In the genomic region with DNA sequence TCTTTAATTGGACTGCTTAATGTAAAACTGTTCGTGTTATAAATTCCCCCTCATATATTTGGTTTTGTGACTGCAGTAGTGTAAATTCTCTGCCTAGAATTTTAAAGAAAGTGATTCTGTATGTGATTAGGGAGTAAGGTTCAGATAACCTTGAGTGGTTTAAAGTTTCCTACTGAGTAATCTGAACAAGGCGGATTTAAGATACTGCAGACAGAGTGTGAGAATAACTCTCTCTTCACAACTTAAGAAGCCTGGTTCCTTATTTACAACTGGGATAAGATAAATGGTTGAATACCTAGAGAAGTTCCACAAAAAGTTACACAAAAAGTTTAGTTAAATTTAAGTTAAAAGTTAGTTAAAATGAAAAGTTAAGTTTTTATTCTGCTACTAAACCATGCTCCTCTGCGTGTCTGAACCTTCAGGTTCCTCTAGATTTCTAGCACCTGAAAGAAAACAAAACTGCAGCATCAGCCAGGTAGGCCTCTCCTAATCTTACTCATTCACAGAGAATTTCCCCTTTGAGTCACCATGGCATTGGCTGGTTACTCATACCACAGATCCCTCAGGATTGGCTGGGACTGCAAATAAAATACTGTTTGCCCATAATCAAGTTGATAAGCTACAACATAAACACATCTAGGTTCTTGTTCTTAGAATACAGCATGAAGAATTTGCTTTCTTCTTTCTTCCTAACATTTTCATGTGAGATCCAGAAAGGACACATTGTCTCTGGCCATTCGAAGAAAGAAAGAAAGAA, we compare ENCODE assay signal across 12 cellular contexts. TPM values are rescaled to one million over a fixed set of nuclear protein-coding genes. Genes with fewer than 3 reads are reported as not detected.
DNase-seq lines count a peak whose midpoint lies in the region; ATAC-seq and TF ChIP-seq lines count a peak whose summit lies in the region.
"Had no signal": no experiment of that assay in that cellular context is flagged by ENCODE, and none has a peak within 500 bp of the region (broad histone marks: within the 10 kb centered on the region; RNA-seq: fewer than 3 reads in every experiment).

A gene (plus strand): TSS at position 614 of the 757 bp plus-strand sequence. CDS start 187 bp downstream, outside the sequence.

- H3K36me3 Mint-ChIP-seq in activated CD4-positive, alpha-beta T cell treated with anti-CD3 and anti-CD28 coated beads, Interleukin-2, amount 10 ng/mL, durations not matched to agents 7 days and 5 days (ENCODE audit: low read depth): no peaks in the 10 kb centered on the region

- TF ChIP-seq POLR2A in Peyer's patch (IDR thresholded peaks at IDR 0.05): peak; percentile 58 to 80

- peak within 1 kb of the TSS; percentile 50 for H2AFZ ChIP-seq in GM23248

- H3K36me3 ChIP-seq in GM23248 (ENCODE audit: low read depth) (no peaks in the 10 kb centered on the region), Peyer's patch (no peaks in the 10 kb centered on the region), skeletal muscle satellite cell (ENCODE audit: insufficient read depth, low read length) (no peaks in the 10 kb centered on the region)
- H3K36me3 ChIP-seq: gastroesophageal sphincter had no signal

- H3K4me1 ChIP-seq in GM23248 (ENCODE audit: insufficient read depth) (peaks cover 13% of the 10 kb centered on the region), Peyer's patch (no peaks in the 10 kb centered on the region), foreskin keratinocyte (peaks cover 11% of the 10 kb centered on the region), skeletal muscle satellite cell (ENCODE audit: control insufficient read depth, insufficient read depth, low read length) (peaks cover 10% of the 10 kb centered on the region)
- H3K4me1 ChIP-seq: gastroesophageal sphincter had no signal

- peak within 1 kb of the TSS; percentile 59 for H3K4me2 ChIP-seq in GM23248 (ENCODE audit: unreplicated experiment)
- peak within 1 kb of the TSS; percentile 38 for H3K4me2 ChIP-seq in skeletal muscle satellite cell (ENCODE audit: low read length)

- POLR2A ChIA-PET in activated CD4-positive, alpha-beta T cell treated with anti-CD3 and anti-CD28 coated beads, Interleukin-2, amount 10 ng/mL, durations not matched to agents 7 days and 5 days (lab: Charles Lee): no interaction called here

- no peaks in the 10 kb centered on the region for H3K4me1 Mint-ChIP-seq in activated CD4-positive, alpha-beta T cell treated with anti-CD3 and anti-CD28 coated beads, Interleukin-2, amount 10 ng/mL, durations not matched to agents 7 days and 5 days

- no peak within 1 kb of the TSS for H3K9ac ChIP-seq in GM23248
- no peak within 1 kb of the TSS for H3K9ac ChIP-seq in skeletal muscle satellite cell (ENCODE audit: low read depth, low read length)

- H3K27me3 Mint-ChIP-seq in activated CD4-positive, alpha-beta T cell treated with anti-CD3 and anti-CD28 coated beads, Interleukin-2, amount 10 ng/mL, durations not matched to agents 7 days and 5 days: peaks cover 6% of the 10 kb centered on the region

- H4K20me1 ChIP-seq in GM23248 (ENCODE audit: insufficient read depth): no peaks in the 10 kb centered on the region

- TF ChIP-seq CTCF in Peyer's patch (IDR thresholded peaks at IDR 0.05): no peak
- TF ChIP-seq CTCF in foreskin keratinocyte (conservative IDR thresholded peaks at IDR 0.05): no peak

- ATAC-seq in foreskin keratinocyte: peak; percentile 100
- ATAC-seq: gastroesophageal sphincter had no signal

- no peak within 1 kb of the TSS for H3K4me3 ChIP-seq in GM23248
- peak within 1 kb of the TSS in 2 of 4 donors; percentile 40 to 42 for H3K4me3 ChIP-seq in Peyer's patch
- H3K4me3 ChIP-seq in skeletal muscle satellite cell (ENCODE audit: low read length): no peak within 1 kb of the TSS
- H3K4me3 ChIP-seq: gastroesophageal sphincter had no signal

- H3K27ac ChIP-seq in GM23248 (0 out of 2 replicates have a peak within 1 kb of the TSS, but pooled peaks have one; percentile 2), Peyer's patch (peak within 1 kb of the TSS in 3 of 4 donors; percentile 53 to 80 (median 66)), foreskin keratinocyte (peak within 1 kb of the TSS; percentile 78)
- H3K27ac ChIP-seq: gastroesophageal sphincter had no signal

- no peaks in the 10 kb centered on the region for H3K79me2 ChIP-seq in GM23248 (ENCODE audit: insufficient read depth)

- CTCF ChIA-PET in activated CD4-positive, alpha-beta T cell treated with anti-CD3 and anti-CD28 coated beads, Interleukin-2, amount 10 ng/mL, durations not matched to agents 7 days and 5 days (lab: Charles Lee): interaction anchor here (1.0 kb wide), 1 partner anchor 10 kb away, joined by 3 read pairs; no protein-coding TSS in a partner anchor

- H3K4me3 Mint-ChIP-seq in activated CD4-positive, alpha-beta T cell treated with anti-CD3 and anti-CD28 coated beads, Interleukin-2, amount 10 ng/mL, durations not matched to agents 7 days and 5 days: no peak within 1 kb of the TSS

- H3K9me3 ChIP-seq in GM23248 (ENCODE audit: low read depth) (no peaks in the 10 kb centered on the region), Peyer's patch (no peaks in the 10 kb centered on the region), skeletal muscle satellite cell (replicated peaks; ENCODE audit: low read length) (no peaks in the 10 kb centered on the region)
- H3K9me3 ChIP-seq: gastroesophageal sphincter had no signal

- no peaks in the 10 kb centered on the region for H3K9me3 Mint-ChIP-seq in activated CD4-positive, alpha-beta T cell treated with anti-CD3 and anti-CD28 coated beads, Interleukin-2, amount 10 ng/mL, durations not matched to agents 7 days and 5 days
- H3K9me3 Mint-ChIP-seq: activated T-helper 2 cell treated with anti-CD3 and anti-CD28 coated beads, Interferon-gamma antibody, Interleukin-2, Interleukin-4, amounts not matched to agents 10 μg/mL and 5 μg/mL and 100 μg/mL, durations not matched to agents 14 hours and 24 hours and 36 hours had no signal

- no peaks in the 10 kb centered on the region for H3K9me2 ChIP-seq in GM23248 (ENCODE audit: insufficient read depth)

- no peaks in the 10 kb centered on the region for H3F3A ChIP-seq in GM23248 (ENCODE audit: insufficient read depth)

- in situ Hi-C loops in GM23248 (cut with MboI): no loop called here

- no peak within 1 kb of the TSS for H3K27ac Mint-ChIP-seq in activated CD4-positive, alpha-beta T cell treated with anti-CD3 and anti-CD28 coated beads, Interleukin-2, amount 10 ng/mL, durations not matched to agents 7 days and 5 days
- H3K27ac Mint-ChIP-seq: activated T-helper 2 cell treated with anti-CD3 and anti-CD28 coated beads, Interferon-gamma antibody, Interleukin-2, Interleukin-4, amounts not matched to agents 10 μg/mL and 5 μg/mL and 100 μg/mL, durations not matched to agents 14 hours and 24 hours and 36 hours had no signal

- DNase-seq in GM23248: peak; percentile 71
- peak in 1 of 3 donors; percentile 62 for DNase-seq in Peyer's patch
- peak; percentile 91 to 96 for DNase-seq in foreskin keratinocyte
- no peak for DNase-seq in activated T-cell treated with anti-CD3 and anti-CD28 coated beads, Interleukin-2, amount 50 U/mL, for 48 hours
- DNase-seq in NCI-H2171 treated with DMSO at 0.1 percent for 48 hours (lab: John Stamatoyannopoulos, UW): no peak
- DNase-seq in NCI-H1694 (lab: John Stamatoyannopoulos, UW): no peak
- DNase-seq in activated CD4-positive, alpha-beta T cell treated with anti-CD3 and anti-CD28 coated beads, Interleukin-2, amount 10 ng/mL, durations not matched to agents 7 days and 5 days: no peak
- DNase-seq: stimulated activated naive CD4-positive, alpha-beta T cell had no signal

- 92 to 95% methylated on average over 4 of the region's 4 CpGs for WGBS in GM23248 (ENCODE audit: low coverage in 1 of 2, low lambda C conversion rate in 2 of 2, missing lambda C conversion rate in 2 of 2), 2 experiments

- H3K27me3 ChIP-seq in GM23248 (replicated peaks; ENCODE audit: insufficient read depth) (no peaks in the 10 kb centered on the region), Peyer's patch (no peaks in the 10 kb centered on the region), foreskin keratinocyte (no peaks in the 10 kb centered on the region), skeletal muscle satellite cell (ENCODE audit: control insufficient read depth, insufficient read depth, low read length) (no peaks in the 10 kb centered on the region)
- H3K27me3 ChIP-seq: gastroesophageal sphincter had no signal

RNA-seq across cellular contexts. Expression of the gene that starts here (rescaled TPM):
- total RNA-seq in GM23248 (2014; rRNA removed; shearing (Covaris generic)): not detected in 2 replicates
- not detected in 2 replicates for polyA plus RNA-seq in GM23248 (2016; fragmentation: Nextera tagmentation; extraction: Ambion mirVana)
- total RNA-seq in Peyer's patch: 10 to 100 TPM in 3 of 4 donors, 1 to 10 TPM in 1; 2.5 to 28.9 (median 16.5) TPM
- 0.39 and 0.44 TPM in 2 replicates for total RNA-seq in foreskin keratinocyte
- 0.28 and 0.36 TPM in 2 replicates for polyA plus RNA-seq in foreskin keratinocyte
- total RNA-seq in skeletal muscle satellite cell (2012; rRNA removed): not detected in 2 replicates
- total RNA-seq in activated CD4-positive, alpha-beta T cell treated with anti-CD3 and anti-CD28 coated beads, Interleukin-2, amount 10 ng/mL, durations not matched to agents 7 days and 5 days: not detected
- total RNA-seq: activated T-helper 2 cell treated with anti-CD3 and anti-CD28 coated beads, Interferon-gamma antibody, Interleukin-2, Interleukin-4, amounts not matched to agents 10 μg/mL and 5 μg/mL and 100 μg/mL, durations not matched to agents 14 hours and 24 hours and 36 hours; gastroesophageal sphincter; osteocyte had no signal

Comparison
In these comparisons a context has a peak if more than half of its experiments do, and no peak if none do; other contexts are left out.
1. Peak in DNase-seq, H3K27ac ChIP-seq and H3K4me2 ChIP-seq in GM23248; RNA of the gene not detected or under 1 TPM.
2. Peak in DNase-seq, ATAC-seq and H3K27ac ChIP-seq in foreskin keratinocyte; RNA of the gene not detected or under 1 TPM.
3. H3K27ac ChIP-seq: peak in every context shown above with its lines; median percentile 78 in foreskin keratinocyte; 66 in Peyer's patch; 2 in GM23248.